In the genomic region with DNA sequence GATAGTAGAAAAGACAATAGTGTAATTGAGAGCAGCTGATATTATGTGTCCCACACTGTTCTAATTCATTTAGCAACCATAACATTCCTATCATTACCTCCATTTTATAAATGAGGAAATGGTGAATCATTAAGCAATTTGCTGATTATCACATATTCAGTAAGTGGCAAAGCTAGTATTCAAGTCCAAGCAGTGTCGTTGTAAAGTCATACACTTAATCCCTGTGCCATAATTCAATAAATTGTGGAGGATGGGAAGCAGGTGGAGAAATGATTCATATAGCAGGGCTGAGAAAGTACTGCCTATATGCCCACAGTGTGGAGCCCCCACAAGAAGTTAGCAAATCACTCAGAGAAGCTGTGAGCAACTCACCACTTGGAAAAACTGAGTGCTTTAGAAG, we compare ENCODE assay signal across 27 cellular contexts.
"Had no signal": no experiment of that assay in that cellular context is flagged by ENCODE, and none has a peak within 500 bp of the region (broad histone marks: within the 10 kb centered on the region; RNA-seq: fewer than 3 reads in every experiment).

No MANE protein-coding gene starts in this region.

- H3K27ac ChIP-seq: brain microvascular endothelial cell, colonic mucosa, WERI-Rb-1 had no signal

- H3K36me3 ChIP-seq: brain microvascular endothelial cell, colonic mucosa, WERI-Rb-1 had no signal

- H3K9me3 ChIP-seq: colonic mucosa had no signal

- FAIRE-seq: astrocyte, endometrium, endothelial cell of umbilical vein had no signal

- DNase-seq: activated B cell treated with CpG ODN at 0.5 μM for 24 hours; activated CD4-positive, alpha-beta T cell treated with anti-CD3 and anti-CD28 coated beads for 48 hours; activated CD4-positive, alpha-beta T cell treated with anti-CD3 and anti-CD28 coated beads, Interleukin-2, amount 50 U/mL, for 1 hour; activated CD4-positive, alpha-beta T cell treated with anti-CD3 and anti-CD28 coated beads, Interleukin-2, amount 50 U/mL, for 48 hours; activated CD8-positive, alpha-beta memory T cell treated with anti-CD3 and anti-CD28 coated beads for 24 hours; activated CD8-positive, alpha-beta T cell treated with anti-CD3 and anti-CD28 coated beads for 36 hours; activated effector memory CD4-positive, alpha-beta T cell treated with Interleukin-2 at 50 U/mL for 16 hours; activated gamma-delta T cell treated with Interleukin-2 at 50 U/mL for 16 hours; activated naive CD4-positive, alpha-beta T cell treated with anti-CD3 and anti-CD28 coated beads, Interleukin-2, amount 50 U/mL, for 16 hours; activated naive CD4-positive, alpha-beta T cell treated with Interleukin-2 at 50 U/mL for 16 hours; activated T-cell treated with anti-CD3 and anti-CD28 coated beads, Interleukin-2, amount 50 U/mL, for 4 hours; amniotic stem cell; anterior cingulate cortex; brain microvascular endothelial cell; caudate nucleus; cerebellar nuclear complex; colonic mucosa; effector CD8-positive, alpha-beta T cell; foreskin fibroblast; head of caudate nucleus; T-helper 1 cell; T-helper 17 cell; T1000; WERI-Rb-1 had no signal

- H3K4me1 ChIP-seq: colonic mucosa had no signal

- H3K4me3 ChIP-seq: colonic mucosa had no signal

- H3K27me3 ChIP-seq: brain microvascular endothelial cell, colonic mucosa had no signal
